Comparison of ENCODE assay signal across 20 cellular contexts in the genomic region with DNA sequence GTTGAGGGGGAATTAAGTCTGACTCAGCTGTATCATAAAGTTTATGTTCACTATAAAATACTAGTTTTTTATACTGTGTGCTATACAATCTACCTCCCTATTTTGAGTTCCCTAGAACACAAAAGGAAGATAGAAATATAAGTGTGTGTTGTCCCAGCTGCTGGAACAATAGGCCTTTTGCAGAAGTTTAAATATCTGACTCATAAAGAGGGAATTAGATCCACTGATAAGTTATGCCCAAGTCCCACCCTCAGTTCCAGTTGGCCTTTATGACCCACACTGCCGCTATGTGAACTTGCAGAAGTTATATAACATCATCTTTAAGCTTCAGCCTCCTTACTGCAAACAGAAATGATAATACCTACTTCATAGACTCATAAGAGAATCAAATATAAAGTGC.
A peak's percentile ranks its signal among the peaks of the same experiment; 100 is the strongest.
DNase-seq lines count a peak whose midpoint lies in the region; ATAC-seq, FAIRE-seq and TF ChIP-seq lines count a peak whose summit lies in the region.
"Had no signal": no experiment of that assay in that cellular context is flagged by ENCODE, and none has a peak within 500 bp of the region (broad histone marks: within the 10 kb centered on the region; RNA-seq: fewer than 3 reads in every experiment).

No MANE protein-coding gene starts in this region.

- no peak for TF ChIP-seq CTCF in activated CD8-positive, alpha-beta T cell treated with anti-CD3 and anti-CD28 coated beads for 36 hours (IDR thresholded peaks at IDR 0.05)
- TF ChIP-seq CTCF in Caco-2 (IDR thresholded peaks at IDR 0.05; ENCODE audit: insufficient read depth in 1 of 2, low read depth in 1 of 2, low read length in 1 of 2, severe bottlenecking in 1 of 2, unreplicated experiment in 1 of 2): no peak

- H3K4me1 ChIP-seq in Caco-2: peaks cover 18% of the 10 kb centered on the region; the same call in 1 of the 2 replicates
- H3K4me1 ChIP-seq: upper lobe of left lung had no signal

- intact Hi-C loops in activated CD8-positive, alpha-beta T cell treated with anti-CD3 and anti-CD28 coated beads for 36 hours (cut with micrococcal nuclease): no loop called here
- intact Hi-C loops in Caco-2 (cut with micrococcal nuclease; ENCODE audit: unreplicated experiment): no loop called here

- no peaks in the 10 kb centered on the region for H3K9me3 ChIP-seq in Caco-2
- H3K9me3 ChIP-seq: upper lobe of left lung had no signal

- no TSS peak for BruUV-seq in Caco-2 (replicated peaks; lab: Mats Ljungman, UMichigan)

- no peak overlapping the region for H3K4me3 Mint-ChIP-seq in activated CD8-positive, alpha-beta T cell treated with anti-CD3 and anti-CD28 coated beads for 36 hours
- no peak overlapping the region for H3K4me3 Mint-ChIP-seq in Caco-2 (ENCODE audit: unreplicated experiment)
- H3K4me3 Mint-ChIP-seq: CD14-positive monocyte; stimulated activated naive CD8-positive, alpha-beta T cell treated with anti-CD3 and anti-CD28 coated beads, Interleukin-15, Interleukin-2, amounts not matched to agents 100 ng/mL and 50 ng/mL, for 24 hours had no signal

- no peak for ATAC-seq in activated CD8-positive, alpha-beta T cell treated with anti-CD3 and anti-CD28 coated beads for 36 hours
- ATAC-seq in HG03378 (IDR thresholded peaks at IDR 0.05; ENCODE audit: unreplicated experiment) (no peak), GM21825 (IDR thresholded peaks at IDR 0.05; ENCODE audit: unreplicated experiment) (no peak)

- CTCF ChIA-PET in activated CD8-positive, alpha-beta T cell treated with anti-CD3 and anti-CD28 coated beads for 36 hours (lab: Charles Lee): no interaction called here
- CTCF ChIA-PET in Caco-2 (lab: Charles Lee): no interaction called here

- no peaks in the 10 kb centered on the region for H3K9me3 Mint-ChIP-seq in activated CD8-positive, alpha-beta T cell treated with anti-CD3 and anti-CD28 coated beads for 36 hours
- no peaks in the 10 kb centered on the region for H3K9me3 Mint-ChIP-seq in Caco-2 (ENCODE audit: unreplicated experiment)
- H3K9me3 Mint-ChIP-seq: CD14-positive monocyte; stimulated activated naive CD8-positive, alpha-beta T cell treated with anti-CD3 and anti-CD28 coated beads, Interleukin-15, Interleukin-2, amounts not matched to agents 100 ng/mL and 50 ng/mL, for 24 hours had no signal

- H3K4me1 Mint-ChIP-seq in activated CD8-positive, alpha-beta T cell treated with anti-CD3 and anti-CD28 coated beads for 36 hours (ENCODE audit: low read depth): no peaks in the 10 kb centered on the region
- peaks cover 7% of the 10 kb centered on the region for H3K4me1 Mint-ChIP-seq in Caco-2 (ENCODE audit: low read depth, unreplicated experiment)

- POLR2A ChIA-PET in activated CD8-positive, alpha-beta T cell treated with anti-CD3 and anti-CD28 coated beads for 36 hours (lab: Charles Lee): no interaction called here
- POLR2A ChIA-PET in Caco-2 (lab: Charles Lee): no interaction called here

- no peak overlapping the region for H3K27ac Mint-ChIP-seq in activated CD8-positive, alpha-beta T cell treated with anti-CD3 and anti-CD28 coated beads for 36 hours
- no peak overlapping the region for H3K27ac Mint-ChIP-seq in Caco-2 (ENCODE audit: unreplicated experiment)
- H3K27ac Mint-ChIP-seq: CD14-positive monocyte; stimulated activated naive CD8-positive, alpha-beta T cell treated with anti-CD3 and anti-CD28 coated beads, Interleukin-15, Interleukin-2, amounts not matched to agents 100 ng/mL and 50 ng/mL, for 24 hours had no signal

- H3K27me3 ChIP-seq in Caco-2 (replicated peaks; ENCODE audit: control insufficient read depth, insufficient read depth, low read length): no peaks in the 10 kb centered on the region
- H3K27me3 ChIP-seq: upper lobe of left lung had no signal

- DNase-seq in CD1c-positive myeloid dendritic cell (ENCODE audit: extremely low spot score) (peak; percentile 45), HTR-8/SVneo (ENCODE audit: insufficient read length, low spot score) (no peak), amniotic epithelial cell (ENCODE audit: low read depth) (peak; percentile 27), kidney tubule cell (ENCODE audit: low spot score) (peak; percentile 42), Caco-2 (no peak)
- DNase-seq in activated CD8-positive, alpha-beta T cell treated with anti-CD3 and anti-CD28 coated beads for 36 hours: no peak
- DNase-seq: activated CD4-positive, alpha-beta T cell treated with anti-CD3 and anti-CD28 coated beads for 1 hour; activated CD8-positive, alpha-beta memory T cell treated with anti-CD3 and anti-CD28 coated beads, Interleukin-2, amount 50 U/mL, for 4 hours; activated gamma-delta T cell; aorta; cortex of kidney; head of caudate nucleus; NCI-H2081; SIG-M5; upper lobe of left lung had no signal

- no peaks in the 10 kb centered on the region for H3K36me3 Mint-ChIP-seq in activated CD8-positive, alpha-beta T cell treated with anti-CD3 and anti-CD28 coated beads for 36 hours (ENCODE audit: low read depth)
- H3K36me3 Mint-ChIP-seq in Caco-2 (ENCODE audit: insufficient read depth, unreplicated experiment): no peaks in the 10 kb centered on the region
- H3K36me3 Mint-ChIP-seq: CD14-positive monocyte had no signal

- H3K4me3 ChIP-seq in Caco-2 (ENCODE audit: low read depth, low read length): no peak overlapping the region
- H3K4me3 ChIP-seq: upper lobe of left lung had no signal

- peaks cover 5% of the 10 kb centered on the region for H3K27me3 Mint-ChIP-seq in activated CD8-positive, alpha-beta T cell treated with anti-CD3 and anti-CD28 coated beads for 36 hours
- H3K27me3 Mint-ChIP-seq in Caco-2 (ENCODE audit: insufficient read depth, unreplicated experiment): no peaks in the 10 kb centered on the region

- H3K36me3 ChIP-seq in Caco-2 (ENCODE audit: control insufficient read depth, insufficient read depth, low read length): no peaks in the 10 kb centered on the region
- H3K36me3 ChIP-seq: upper lobe of left lung had no signal

- peak; percentile 84 for FAIRE-seq in HTR-8/SVneo (lab: Jason Lieb, UNC)
- FAIRE-seq: islet of Langerhans had no signal

Comparison
In these comparisons a context has a peak if more than half of its experiments do, and no peak if none do; other contexts are left out.
1. DNase-seq: peak in CD1c-positive myeloid dendritic cell (single experiment), amniotic epithelial cell (single experiment) and kidney tubule cell (single experiment); none in HTR-8/SVneo (single experiment), activated CD8-positive, alpha-beta T cell treated with anti-CD3 and anti-CD28 coated beads for 36 hours (single experiment) and Caco-2 (0 of 2).